In the genomic region with DNA sequence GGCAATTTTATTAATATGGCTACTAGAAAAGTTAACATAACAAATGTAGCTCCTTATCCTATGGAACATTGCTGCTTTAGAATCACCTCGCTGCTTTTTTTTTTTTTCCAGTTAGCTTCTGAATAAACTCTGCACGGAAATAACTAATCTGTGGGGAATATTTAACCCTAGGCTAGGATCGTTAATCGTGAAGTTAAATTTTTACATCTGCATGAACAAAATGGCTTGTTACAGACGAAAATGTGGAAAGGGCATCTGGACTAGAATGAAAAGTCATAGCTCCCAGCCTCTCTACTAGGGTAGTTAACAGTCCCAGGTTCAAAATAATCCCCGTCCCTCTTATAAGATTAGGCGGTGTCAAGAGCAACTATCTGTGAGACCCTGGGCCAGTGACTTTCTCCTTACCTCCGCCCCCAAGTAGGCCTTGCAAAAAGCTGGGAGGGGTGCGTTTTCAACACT, we compare ENCODE assay signal across 8 cellular contexts. TPM values are rescaled to one million over a fixed set of nuclear protein-coding genes. Genes with fewer than 3 reads are reported as not detected.
A peak's percentile ranks its signal among the peaks of the same experiment; 100 is the strongest.
DNase-seq lines count a peak whose midpoint lies in the region; ATAC-seq, FAIRE-seq and TF ChIP-seq lines count a peak whose summit lies in the region.

No MANE protein-coding gene starts in this region.

- H3K27me3 ChIP-seq in HepG2 (ENCODE audit: control insufficient read depth in 1 of 2, insufficient read depth in 2 of 2, low read length in 2 of 2) (no peaks in the 10 kb centered on the region), tibial artery (no peaks in the 10 kb centered on the region)

- TF ChIP-seq CTCF in CD14-positive monocyte (IDR thresholded peaks at IDR 0.05) (no peak), HepG2 (CRISPR knock-in tag; IDR thresholded peaks at IDR 0.05) (no peak), tibial artery (IDR thresholded peaks at IDR 0.05) (no peak)

- no peaks in the 10 kb centered on the region for H3K9me3 Mint-ChIP-seq in CD14-positive monocyte

- WGBS in adipose tissue, 3 donors: 4 to 17% (median 11%) methylated on average over 9 of the region's 9 CpGs
- under 1% methylated on average over 7 of the region's 9 CpGs for WGBS in HepG2 (ENCODE audit: low lambda C conversion rate)

- H3K9me3 ChIP-seq in HepG2 (ENCODE audit: low read length) (no peaks in the 10 kb centered on the region), tibial artery (no peaks in the 10 kb centered on the region)

- H3K36me3 ChIP-seq in HepG2 (replicated peaks in 1 of 2; ENCODE audit: control insufficient read depth in 1 of 2, insufficient read depth in 2 of 2, low read length in 2 of 2): no peaks in the 10 kb centered on the region; a peak in 2 of 5 replicates
- H3K36me3 ChIP-seq in tibial artery: no peaks in the 10 kb centered on the region

- ATAC-seq in HG03064 (IDR thresholded peaks at IDR 0.05; ENCODE audit: low read depth, unreplicated experiment) (peak; percentile 31), HepG2 (no peak), sciatic nerve (no peak)

- DNase-seq in CD14-positive monocyte (ENCODE audit: low spot score) (no peak), HepG2 (ENCODE audit: low spot score) (no peak), tibial artery (no peak), KG1 (lab: John Stamatoyannopoulos, UW) (no peak), sciatic nerve (ENCODE audit: low spot score) (no peak), amniotic stem cell (lab: John Stamatoyannopoulos, UW) (no peak)

- intact Hi-C loops in CD14-positive monocyte (cut with micrococcal nuclease): no loop called here
- intact Hi-C loops in HepG2 (cut with micrococcal nuclease; ENCODE audit: unreplicated experiment): loop anchor here (1.0 to 5.0 kb wide), 3 partner anchors 48 to 97 kb away; a partner anchor contains a TSS
- intact Hi-C loops in tibial artery (cut with DNase I; ENCODE audit: low total_unique reads): no loop called here
- intact Hi-C loops in sciatic nerve (cut with DNase I): no loop called here

- TF ChIP-seq EP300 in HepG2 (IDR thresholded peaks at IDR 0.05; ENCODE audit: low read depth in 2 of 2, low read length in 2 of 2) (no peak), HepG2 (CRISPR knock-in tag; IDR thresholded peaks at IDR 0.05; ENCODE audit: borderline replicate concordance) (no peak)

- H3K9ac ChIP-seq in HepG2 (ENCODE audit: insufficient read depth, low read depth, low read length): peak overlapping the region; percentile 86

- peak overlapping the region; percentile 71 to 84 (median 77) for H3K4me3 ChIP-seq in HepG2 (replicated peaks in 1 of 3; ENCODE audit: insufficient read depth in 1 of 3, low read depth in 2 of 3, low read length in 3 of 3)
- H3K4me3 ChIP-seq in tibial artery: peak overlapping the region; percentile 65 to 71

- peaks cover 31% of the 10 kb centered on the region for H3K4me1 ChIP-seq in HepG2 (ENCODE audit: insufficient read depth, low read length)
- peaks cover 3 to 57% (median 32%) of the 10 kb centered on the region in 4 donors for H3K4me1 ChIP-seq in tibial artery

- peaks cover 0 to 1% (median 0%) of the 10 kb centered on the region in 3 donors for H3K27me3 Mint-ChIP-seq in CD14-positive monocyte (ENCODE audit: low read depth in 3 of 3)

- in situ Hi-C loops in HepG2 (cut with HindIII; ENCODE audit: extremely low pct_ligation_motif_present, low pct_unique_long_range_greater_than_20kb): no loop called here

- no peaks in the 10 kb centered on the region for H4K20me1 ChIP-seq in HepG2 (ENCODE audit: insufficient read depth, low read length)

- TF ChIP-seq POLR2A in HepG2 (IDR thresholded peaks at IDR 0.05; ENCODE audit: insufficient read depth in 1 of 2, low read depth in 2 of 2, low read length in 2 of 2): no peak

- CTCF ChIA-PET in HepG2 (lab: Yijun Ruan, JAX; ENCODE audit: low intra/inter-chr PET ratio, low total read pairs): no interaction called here

- H3K79me2 ChIP-seq in HepG2 (ENCODE audit: insufficient read depth, low read length): peaks cover 3% of the 10 kb centered on the region

- no peak for TF ChIP-seq RAD21 in HepG2 (CRISPR knock-in tag; IDR thresholded peaks at IDR 0.05)

- peak overlapping the region; percentile 99 for H3K4me2 ChIP-seq in HepG2 (ENCODE audit: low read depth, low read length)

- H2AFZ ChIP-seq in HepG2 (ENCODE audit: low read length): peak overlapping the region; percentile 90

- peak overlapping the region; percentile 26 for H3K27ac ChIP-seq in adipose tissue (ENCODE audit: low read depth, low read length)
- H3K27ac ChIP-seq in HepG2 (ENCODE audit: extremely low read length, insufficient read depth, low read length): peak overlapping the region; percentile 91
- peak overlapping the region; percentile 79 to 88 for H3K27ac ChIP-seq in tibial artery

- H3K4me1 Mint-ChIP-seq in CD14-positive monocyte: peaks cover 42% of the 10 kb centered on the region

- POLR2A ChIA-PET in HepG2 (lab: Yijun Ruan, JAX): interaction anchor here (0.8 to 2.3 kb wide), 16 partner anchors 9 to 142 kb away, joined by 3 to 51 read pairs (median 4); a partner anchor contains a TSS

- H3K27ac Mint-ChIP-seq in CD14-positive monocyte: peak overlapping the region in 3 of 7 donors; percentile 54 to 81 (median 60)

- BruUV-seq in HepG2 (replicated peaks; lab: Mats Ljungman, UMichigan): TSS peak; percentile 67

- no peak for FAIRE-seq in HepG2 (lab: Jason Lieb, UNC)

- H3K36me3 Mint-ChIP-seq in CD14-positive monocyte: peaks cover 0 to 2% of the 10 kb centered on the region in 2 donors

- peak overlapping the region; percentile 81 to 90 for H3K4me3 Mint-ChIP-seq in CD14-positive monocyte

TF ChIP-seq in HepG2, 621 proteins besides CTCF, POLR2A, EP300 and RAD21:
- TF ChIP-seq, protein P1, sequence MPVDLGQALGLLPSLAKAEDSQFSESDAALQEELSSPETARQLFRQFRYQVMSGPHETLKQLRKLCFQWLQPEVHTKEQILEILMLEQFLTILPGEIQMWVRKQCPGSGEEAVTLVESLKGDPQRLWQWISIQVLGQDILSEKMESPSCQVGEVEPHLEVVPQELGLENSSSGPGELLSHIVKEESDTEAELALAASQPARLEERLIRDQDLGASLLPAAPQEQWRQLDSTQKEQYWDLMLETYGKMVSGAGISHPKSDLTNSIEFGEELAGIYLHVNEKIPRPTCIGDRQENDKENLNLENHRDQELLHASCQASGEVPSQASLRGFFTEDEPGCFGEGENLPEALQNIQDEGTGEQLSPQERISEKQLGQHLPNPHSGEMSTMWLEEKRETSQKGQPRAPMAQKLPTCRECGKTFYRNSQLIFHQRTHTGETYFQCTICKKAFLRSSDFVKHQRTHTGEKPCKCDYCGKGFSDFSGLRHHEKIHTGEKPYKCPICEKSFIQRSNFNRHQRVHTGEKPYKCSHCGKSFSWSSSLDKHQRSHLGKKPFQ (CRISPR knock-in tag; IDR thresholded peaks at IDR 0.05; ENCODE audit: insufficient replicate concordance): peak; percentile 9
- 0 out of 2 replicates have a peak, but pooled peaks have one; percentile 0 for TF ChIP-seq HOXA9 (CRISPR knock-in tag; IDR thresholded peaks at IDR 0.05; ENCODE audit: borderline replicate concordance)
- TF ChIP-seq, protein P2, sequence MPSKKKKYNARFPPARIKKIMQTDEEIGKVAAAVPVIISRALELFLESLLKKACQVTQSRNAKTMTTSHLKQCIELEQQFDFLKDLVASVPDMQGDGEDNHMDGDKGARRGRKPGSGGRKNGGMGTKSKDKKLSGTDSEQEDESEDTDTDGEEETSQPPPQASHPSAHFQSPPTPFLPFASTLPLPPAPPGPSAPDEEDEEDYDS (CRISPR knock-in tag; IDR thresholded peaks at IDR 0.05): 0 out of 2 replicates have a peak, but pooled peaks have one; percentile 8
- TF ChIP-seq TBL1XR1 (IDR thresholded peaks at IDR 0.05; ENCODE audit: borderline replicate concordance, low read length, partially characterized antibody): no peak

RNA-seq across cellular contexts. Expression of a gene that starts 0.5 kb away (rescaled TPM):
- polyA plus RNA-seq in CD14-positive monocyte (1 to 10 TPM; 2.4 to 3.5 TPM), adipose tissue (1 to 10 TPM; 3.0 to 6.6 (median 5.1) TPM), HepG2 (2011; rRNA removed) (15.1 and 17.1 TPM in 2 replicates)
- total RNA-seq in HepG2 (2016; rRNA removed; fragmentation: Illumina TruSeq; extraction: Trizol) (4.0 and 7.1 TPM in 2 replicates), sciatic nerve (16.0 TPM)
- 1.7 and 1.8 TPM in 2 replicates for total RNA-seq in HepG2 (2016; cell fraction: cytosol; rRNA removed; fragmentation: Illumina TruSeq; extraction: Trizol; ENCODE audit: low read depth)
- total RNA-seq in HepG2 (2016; cell fraction: insoluble cytoplasmic fraction; rRNA removed; fragmentation: Illumina TruSeq; extraction: Trizol): 2.8 and 7.3 TPM in 2 replicates
- total RNA-seq in HepG2 (2016; cell fraction: membrane; rRNA removed; fragmentation: Illumina TruSeq; extraction: Trizol): 4.9 and 5.0 TPM in 2 replicates
- 9.2 and 10.1 TPM in 2 replicates for total RNA-seq in HepG2 (2016; cell fraction: nucleus; rRNA removed; fragmentation: Illumina TruSeq; extraction: Trizol)
- 9.8 and 10.8 TPM in 2 replicates for polyA plus RNA-seq in HepG2 (2011; cell fraction: cytosol; rRNA removed)
- polyA plus RNA-seq in HepG2 (2011; cell fraction: nucleus; rRNA removed): 31.0 and 32.0 TPM in 2 replicates
- polyA plus RNA-seq in HepG2 (2012): 4.3 and 4.5 TPM in 2 replicates
- polyA plus RNA-seq in HepG2 (2016; cell fraction: cytosol; fragmentation: Illumina TruSeq; extraction: Trizol; ENCODE audit: low read depth): 1.2 and 1.3 TPM in 2 replicates
- polyA plus RNA-seq in HepG2 (2016; cell fraction: insoluble cytoplasmic fraction; fragmentation: Illumina TruSeq; extraction: Trizol; ENCODE audit: low read depth): 3.2 and 3.9 TPM in 2 replicates
- 2.6 TPM in 2 replicates for polyA plus RNA-seq in HepG2 (2016; cell fraction: membrane; fragmentation: Illumina TruSeq; extraction: Trizol; ENCODE audit: low read depth)
- 16.4 and 21.5 TPM in 2 replicates for polyA plus RNA-seq in HepG2 (2016; cell fraction: nucleus; fragmentation: Illumina TruSeq; extraction: Trizol; ENCODE audit: insufficient read depth, low read depth)
- 40.2 and 159 TPM in 2 replicates for polyA minus RNA-seq in HepG2 (2011; rRNA and poly(A)+ RNA removed; ENCODE audit: low replicate concordance)
- polyA minus RNA-seq in HepG2 (2011; cell fraction: cytosol; rRNA and poly(A)+ RNA removed): 4.4 and 5.1 TPM in 2 replicates
- 10.6 and 10.7 TPM in 2 replicates for polyA minus RNA-seq in HepG2 (2011; cell fraction: nucleus; rRNA and poly(A)+ RNA removed)

Comparison
In these comparisons a context has a peak if more than half of its experiments do, and no peak if none do; other contexts are left out.
1. H3K27ac ChIP-seq: peak in every context shown above with its lines; median percentile 91 in HepG2; 84 in tibial artery; 26 in adipose tissue.